18 cellular contexts compared by ENCODE assay signal in the genomic region with DNA sequence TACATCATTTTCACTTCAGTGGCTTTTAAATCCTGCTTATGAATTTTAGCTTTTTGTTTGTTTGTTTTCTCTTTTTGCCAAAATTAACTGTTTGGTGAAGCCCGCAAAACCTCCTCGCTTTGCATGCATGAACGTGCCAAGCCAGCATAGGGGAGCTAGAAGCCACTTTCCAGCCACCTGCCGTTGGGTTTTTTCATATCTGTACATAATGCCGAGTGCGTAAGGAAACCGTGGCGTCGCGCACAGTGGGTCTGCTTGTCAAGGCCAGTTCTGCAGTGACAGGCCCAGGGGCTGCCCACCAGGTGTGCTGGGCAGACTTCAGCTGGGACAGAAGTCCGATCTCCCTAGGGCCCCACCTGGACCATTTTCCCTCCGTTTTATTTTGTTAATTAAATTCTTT. TPM values are rescaled to one million over a fixed set of nuclear protein-coding genes. Genes with fewer than 3 reads are reported as not detected.
DNase-seq lines count a peak whose midpoint lies in the region; ATAC-seq, FAIRE-seq and TF ChIP-seq lines count a peak whose summit lies in the region.
"Had no signal": no experiment of that assay in that cellular context is flagged by ENCODE, and none has a peak within 500 bp of the region (broad histone marks: within the 10 kb centered on the region; RNA-seq: fewer than 3 reads in every experiment).

No MANE protein-coding gene starts in this region.

- no peaks in the 10 kb centered on the region for H3K9me1 ChIP-seq in K562 (ENCODE audit: control insufficient read depth, insufficient read depth, low read length)

- TSS peak; percentile 62 for BruUV-seq in K562 (replicated peaks; lab: Mats Ljungman, UMichigan)

- H3K4me3 ChIP-seq in BLaER1 treated with 17β-estradiol and CSF1 and Interleukin-3, amounts not matched to agents 10 nM and 100 nM, result peak overlapping the region in 8 of 10 experiments; percentile 10 to 49 (median 41); a peak in 11 of 20 replicates
- H3K4me3 ChIP-seq in K562, result no peak overlapping the region
- H3K4me3 ChIP-seq in naive thymus-derived CD4-positive, alpha-beta T cell (ENCODE audit: low read length), result no peak overlapping the region
- H3K4me3 ChIP-seq in neural progenitor cell, result no peak overlapping the region
- H3K4me3 ChIP-seq: SK-N-MC, tibial artery had no signal

- in situ Hi-C loops in K562 (cut with MboI), result no loop called here

- peak overlapping the region in 8 of 9 donors; percentile 31 to 96 (median 84) for H3K27ac Mint-ChIP-seq in naive thymus-derived CD4-positive, alpha-beta T cell
- H3K27ac Mint-ChIP-seq in neural progenitor cell, result no peak overlapping the region

- H3K27ac ChIP-seq in BLaER1 treated with 17β-estradiol and CSF1 and Interleukin-3, amounts not matched to agents 10 nM and 100 nM, result peak overlapping the region; percentile 75 to 85 (median 80)
- H3K27ac ChIP-seq in K562 (ENCODE audit: extremely low read depth, low read depth, low read length) (no peak overlapping the region), neural progenitor cell (no peak overlapping the region)
- H3K27ac ChIP-seq in naive thymus-derived CD4-positive, alpha-beta T cell (ENCODE audit: low read depth, low read length), result peak overlapping the region; percentile 29
- H3K27ac ChIP-seq: SK-N-MC, tibial artery had no signal

- H2AFZ ChIP-seq in K562 (ENCODE audit: low read depth, low read length), result no peak overlapping the region
- no peak overlapping the region for H2AFZ ChIP-seq in neural progenitor cell (replicated peaks)

- H3K4me1 ChIP-seq in BLaER1 treated with 17β-estradiol and CSF1 and Interleukin-3, amounts not matched to agents 10 nM and 100 nM, result peaks cover 72 to 80% (median 77%) of the 10 kb centered on the region in 10 experiments
- H3K4me1 ChIP-seq in K562 (replicated peaks in 1 of 2; ENCODE audit: control insufficient read depth in 2 of 2, insufficient read depth in 2 of 2, low read length in 2 of 2) (peaks cover 0 to 3% of the 10 kb centered on the region in 2 experiments; a peak in 2 of 5 replicates), neural progenitor cell (peaks cover 8% of the 10 kb centered on the region)
- no peaks in the 10 kb centered on the region for H3K4me1 ChIP-seq in naive thymus-derived CD4-positive, alpha-beta T cell (ENCODE audit: control insufficient read depth in 2 of 2, insufficient read depth in 2 of 2, low read length in 2 of 2)
- H3K4me1 ChIP-seq: tibial artery had no signal

- no peak for TF ChIP-seq CTCF in K562 (IDR thresholded peaks at IDR 0.05 in 2 of 3, conservative IDR thresholded peaks at IDR 0.05 in 1 of 3; ENCODE audit: insufficient read depth in 2 of 3, low read depth in 1 of 3, low read length in 3 of 3)
- TF ChIP-seq CTCF in neural progenitor cell (IDR thresholded peaks at IDR 0.05), result no peak

- intact Hi-C loops in K562 (cut with micrococcal nuclease), result no loop called here
- intact Hi-C loops in naive thymus-derived CD4-positive, alpha-beta T cell (cut with micrococcal nuclease), result no loop called here

- WGBS in K562 (ENCODE audit: insufficient coverage, low coverage, missing lambda C conversion rate), result 91% methylated on average over 11 of the region's 12 CpGs

- H3K36me3 Mint-ChIP-seq in naive thymus-derived CD4-positive, alpha-beta T cell, result peaks cover 9 to 33% (median 15%) of the 10 kb centered on the region in 5 donors
- peaks cover 18% of the 10 kb centered on the region for H3K36me3 Mint-ChIP-seq in neural progenitor cell

- CTCF ChIA-PET in K562 (lab: Yijun Ruan, JAX; ENCODE audit: low intra/inter-chr PET ratio), result no interaction called here
- CTCF ChIA-PET in naive thymus-derived CD4-positive, alpha-beta T cell (lab: Charles Lee), result interaction anchor here (0.8 kb wide), 1 partner anchor 9 kb away, joined by 3 read pairs; no protein-coding TSS in a partner anchor

- peak overlapping the region; percentile 89 to 97 (median 94) for H3K4me2 ChIP-seq in BLaER1 treated with 17β-estradiol and CSF1 and Interleukin-3, amounts not matched to agents 10 nM and 100 nM
- H3K4me2 ChIP-seq in K562 (ENCODE audit: insufficient read depth, low read length) (no peak overlapping the region), neural progenitor cell (no peak overlapping the region)

- H4K20me1 ChIP-seq in BLaER1 treated with 17β-estradiol and CSF1 and Interleukin-3, amounts not matched to agents 10 nM and 100 nM, result peaks cover 27 to 72% (median 56%) of the 10 kb centered on the region in 11 experiments; a peak in 21 of 22 replicates
- H4K20me1 ChIP-seq in K562 (replicated peaks; ENCODE audit: control insufficient read depth, insufficient read depth, low read length) (no peaks in the 10 kb centered on the region), neural progenitor cell (ENCODE audit: low read depth) (peaks cover 11% of the 10 kb centered on the region)

- TF ChIP-seq POLR2A in K562 (conservative IDR thresholded peaks at IDR 0.05), result no peak

- no peaks in the 10 kb centered on the region for H3K9me3 ChIP-seq in BLaER1 treated with 17β-estradiol and CSF1 and Interleukin-3, amounts not matched to agents 10 nM and 100 nM (replicated peaks in 1 of 11)
- no peaks in the 10 kb centered on the region for H3K9me3 ChIP-seq in K562 (replicated peaks; ENCODE audit: control insufficient read depth, insufficient read depth, low read depth, low read length)
- H3K9me3 ChIP-seq in naive thymus-derived CD4-positive, alpha-beta T cell (ENCODE audit: control insufficient read depth in 2 of 3, low read length in 3 of 3), result no peaks in the 10 kb centered on the region
- no peaks in the 10 kb centered on the region for H3K9me3 ChIP-seq in neural progenitor cell (ENCODE audit: low read depth)
- H3K9me3 ChIP-seq: neutrophil, tibial artery had no signal

- ATAC-seq in GM21723 (IDR thresholded peaks at IDR 0.05; ENCODE audit: unreplicated experiment) (peak; percentile 27), K562 (no peak), HG03045 (IDR thresholded peaks at IDR 0.05; ENCODE audit: unreplicated experiment) (no peak)
- ATAC-seq in naive thymus-derived CD4-positive, alpha-beta T cell, result no peak
- ATAC-seq: left colon had no signal

- peaks cover 37 to 62% (median 51%) of the 10 kb centered on the region in 11 experiments for H3K36me3 ChIP-seq in BLaER1 treated with 17β-estradiol and CSF1 and Interleukin-3, amounts not matched to agents 10 nM and 100 nM
- peaks cover 46% of the 10 kb centered on the region; the same call in 2 of the 3 replicates for H3K36me3 ChIP-seq in K562 (ENCODE audit: control insufficient read depth, insufficient read depth, low read length)
- H3K36me3 ChIP-seq in naive thymus-derived CD4-positive, alpha-beta T cell (ENCODE audit: control insufficient read depth in 2 of 3, insufficient read depth in 3 of 3, low read length in 3 of 3), result peaks cover 11 to 58% (median 14%) of the 10 kb centered on the region in 3 experiments
- no peaks in the 10 kb centered on the region for H3K36me3 ChIP-seq in neural progenitor cell

- DNase-seq in K562 (ENCODE audit: extremely low read depth in 1 of 4, low spot score in 3 of 4) (no peak), neural progenitor cell (ENCODE audit: low spot score) (no peak)
- DNase-seq in naive thymus-derived CD4-positive, alpha-beta T cell, result no peak
- DNase-seq in stimulated activated CD4-positive, alpha-beta T cell treated with anti-CD3 and anti-CD28 coated beads, Interleukin-12 subunit alpha, Interleukin-12 subunit beta, amount 100 ng/mL, for 4 hours, result no peak
- DNase-seq in stimulated activated CD4-positive, alpha-beta T cell treated with anti-CD3 and anti-CD28 coated beads, Interleukin-2, amount 100 ng/mL, for 48 hours, result no peak
- DNase-seq: activated naive CD4-positive, alpha-beta T cell treated with anti-CD3 and anti-CD28 coated beads, Interleukin-2, amount 50 U/mL, for 16 hours; cerebellar nuclear complex; DND-41; NCI-H2081 treated with DMSO at 0.1 percent for 48 hours; NCI-H82; tibial artery had no signal

- H3F3A ChIP-seq in neural progenitor cell (ENCODE audit: low read depth), result peaks cover 12% of the 10 kb centered on the region

- H3K79me2 ChIP-seq in K562 (ENCODE audit: control insufficient read depth, insufficient read depth, low read length) (no peaks in the 10 kb centered on the region), neural progenitor cell (ENCODE audit: low read depth) (no peaks in the 10 kb centered on the region)

- H3K9me3 Mint-ChIP-seq in naive thymus-derived CD4-positive, alpha-beta T cell, result no peaks in the 10 kb centered on the region
- H3K9me3 Mint-ChIP-seq in neural progenitor cell, result no peaks in the 10 kb centered on the region

- no peaks in the 10 kb centered on the region for H3K27me3 Mint-ChIP-seq in naive thymus-derived CD4-positive, alpha-beta T cell
- no peaks in the 10 kb centered on the region for H3K27me3 Mint-ChIP-seq in neural progenitor cell (ENCODE audit: insufficient read depth, low read depth)

- H3K4me3 Mint-ChIP-seq in naive thymus-derived CD4-positive, alpha-beta T cell, result peak overlapping the region in 6 of 10 donors; percentile 58 to 79 (median 68)
- H3K4me3 Mint-ChIP-seq in neural progenitor cell, result no peak overlapping the region

- no peak for FAIRE-seq in K562 (lab: Jason Lieb, UNC)
- FAIRE-seq: H1 had no signal

- peaks cover 0 to 12% (median 0%) of the 10 kb centered on the region in 11 experiments; a peak in 3 of 22 replicates for H3K27me3 ChIP-seq in BLaER1 treated with 17β-estradiol and CSF1 and Interleukin-3, amounts not matched to agents 10 nM and 100 nM
- H3K27me3 ChIP-seq in K562 (ENCODE audit: control insufficient read depth in 2 of 2, insufficient read depth in 2 of 2, low read length in 2 of 2) (no peaks in the 10 kb centered on the region), neural progenitor cell (no peaks in the 10 kb centered on the region)
- H3K27me3 ChIP-seq in naive thymus-derived CD4-positive, alpha-beta T cell (ENCODE audit: control insufficient read depth in 2 of 2, insufficient read depth in 2 of 2, low read length in 2 of 2), result no peaks in the 10 kb centered on the region
- H3K27me3 ChIP-seq: tibial artery had no signal

- POLR2A ChIA-PET in K562 (lab: Yijun Ruan, JAX), result interaction anchor here (0.7 to 1.3 kb wide), 2 partner anchors 9 kb away, joined by 3 to 4 read pairs; no protein-coding TSS in a partner anchor
- POLR2A ChIA-PET in naive thymus-derived CD4-positive, alpha-beta T cell (lab: Charles Lee), result interaction anchor here (0.6 kb wide), 1 partner anchor 175 kb away, joined by 3 read pairs; no protein-coding TSS in a partner anchor

- TF ChIP-seq EP300 in K562 (IDR thresholded peaks at IDR 0.05; ENCODE audit: low read length), result no peak

- H3K4me1 Mint-ChIP-seq in naive thymus-derived CD4-positive, alpha-beta T cell, result peaks cover 12 to 44% (median 37%) of the 10 kb centered on the region in 7 donors
- H3K4me1 Mint-ChIP-seq in neural progenitor cell, result peaks cover 13% of the 10 kb centered on the region

- TF ChIP-seq RAD21 in K562 (CRISPR knock-in tag; conservative IDR thresholded peaks at IDR 0.05 in 1 of 2, IDR thresholded peaks at IDR 0.05 in 1 of 2), result no peak

- peak overlapping the region; percentile 59 to 73 (median 67) for H3K9ac ChIP-seq in BLaER1 treated with 17β-estradiol and CSF1 and Interleukin-3, amounts not matched to agents 10 nM and 100 nM
- H3K9ac ChIP-seq in K562 (ENCODE audit: insufficient read depth in 1 of 2, low read depth in 2 of 2, low read length in 2 of 2) (no peak overlapping the region), neural progenitor cell (no peak overlapping the region)

RNA-seq across cellular contexts. Expression of a gene that starts 41.1 kb away (rescaled TPM):
- total RNA-seq in K562 (2011; cell fraction: chromatin; rRNA removed; ENCODE audit: low replicate concordance), result 86.3 and 128 TPM in 2 replicates
- 52.8 and 55.0 TPM in 2 replicates for total RNA-seq in K562 (2011; cell fraction: nucleolus; rRNA removed)
- total RNA-seq in K562 (2011; cell fraction: nucleoplasm; rRNA removed), result 72.4 and 86.7 TPM in 2 replicates
- total RNA-seq in K562 (2014; rRNA removed) (40.0 and 41.1 TPM in 2 replicates), K562 (2014; rRNA removed; fragmentation: Illumina TruSeq; extraction: Trizol) (33.9 and 39.1 TPM in 2 replicates), K562 (2015; rRNA removed; fragmentation: Illumina TruSeq; extraction: Trizol) (31.7 and 35.1 TPM in 2 replicates), K562 (2021) (55.0 and 59.4 TPM in 2 replicates), neural progenitor cell (ENCODE audit: low replicate concordance) (64.9 and 74.8 TPM in 2 replicates)
- polyA plus RNA-seq in K562 (2011; rRNA removed) (91.6 and 92.9 TPM in 2 replicates), K562 (2014; fragmentation: Illumina TruSeq; extraction: Trizol) (53.2 and 54.7 TPM in 2 replicates), K562 (2014; fragmentation: Nextera tagmentation; extraction: Ambion mirVana) (1 to 10 TPM; 7.9 to 8.0 TPM), K562 (2014; rRNA removed) (56.2 and 60.8 TPM in 2 replicates)
- polyA plus RNA-seq in K562 (2011; cell fraction: cytosol; rRNA removed), result 66.6 and 81.7 TPM in 2 replicates
- 67.1 and 70.4 TPM in 2 replicates for polyA plus RNA-seq in K562 (2011; cell fraction: nucleus; rRNA removed)
- polyA plus RNA-seq in K562 (2012), result 39.4 and 51.1 TPM in 2 replicates
- 69.6 and 84.3 TPM in 2 replicates for polyA minus RNA-seq in K562 (2011; rRNA and poly(A)+ RNA removed)
- polyA minus RNA-seq in K562 (2011; cell fraction: cytosol; rRNA and poly(A)+ RNA removed), result 45.9 and 52.1 TPM in 2 replicates
- polyA minus RNA-seq in K562 (2011; cell fraction: nucleus; rRNA and poly(A)+ RNA removed), result 21.1 and 32.7 TPM in 2 replicates
- total RNA-seq in naive thymus-derived CD4-positive, alpha-beta T cell, result 100 to 1,000 TPM in 2 of 5 experiments, 10 to 100 TPM in 3; 57.3 to 120 (median 87.1) TPM
- 100 to 1,000 TPM in 1 of 2 donors, 10 to 100 TPM in 1; 83.4 to 118 TPM for polyA plus RNA-seq in naive thymus-derived CD4-positive, alpha-beta T cell

RNA-seq across cellular contexts. Expression of a gene that starts 51.6 kb away (rescaled TPM):
- 2.7 and 9.3 TPM in 2 replicates for total RNA-seq in K562 (2011; cell fraction: chromatin; rRNA removed; ENCODE audit: low replicate concordance)
- total RNA-seq in K562 (2011; cell fraction: nucleolus; rRNA removed), result 2.4 and 3.3 TPM in 2 replicates
- total RNA-seq in K562 (2011; cell fraction: nucleoplasm; rRNA removed), result 3.4 and 3.6 TPM in 2 replicates
- 0.77 and 2.3 TPM in 2 replicates for total RNA-seq in K562 (2014; rRNA removed)
- 0.03 and 0.29 TPM in 2 replicates for total RNA-seq in K562 (2014; rRNA removed; fragmentation: Illumina TruSeq; extraction: Trizol)
- 0.14 and 0.19 TPM in 2 replicates for total RNA-seq in K562 (2015; rRNA removed; fragmentation: Illumina TruSeq; extraction: Trizol)
- total RNA-seq in K562 (2021), result 1.2 and 1.4 TPM in 2 replicates
- polyA plus RNA-seq in K562 (2011; rRNA removed), result 1.1 and 1.2 TPM in 2 replicates
- 0.80 and 4.7 TPM in 2 replicates for polyA plus RNA-seq in K562 (2011; cell fraction: cytosol; rRNA removed)
- polyA plus RNA-seq in K562 (2011; cell fraction: nucleus; rRNA removed), result 1.7 and 4.8 TPM in 2 replicates
- 0.60 and 0.78 TPM in 2 replicates for polyA plus RNA-seq in K562 (2012)
- polyA plus RNA-seq in K562 (2014; fragmentation: Illumina TruSeq; extraction: Trizol), result 0.37 and 1.1 TPM in 2 replicates
- polyA plus RNA-seq in K562 (2014; fragmentation: Nextera tagmentation; extraction: Ambion mirVana), result under 1 TPM; 0.01 to 0.03 TPM
- 0.82 and 1.2 TPM in 2 replicates for polyA plus RNA-seq in K562 (2014; rRNA removed)
- 0.36 and 2.3 TPM in 2 replicates for polyA minus RNA-seq in K562 (2011; rRNA and poly(A)+ RNA removed)
- 0.86 and 4.1 TPM in 2 replicates for polyA minus RNA-seq in K562 (2011; cell fraction: cytosol; rRNA and poly(A)+ RNA removed)
- polyA minus RNA-seq in K562 (2011; cell fraction: nucleus; rRNA and poly(A)+ RNA removed), result 0.44 and 0.54 TPM in 2 replicates
- total RNA-seq in naive thymus-derived CD4-positive, alpha-beta T cell, result 1 to 10 TPM in 1 of 5 experiments, under 1 TPM in 4; 0.11 to 1.3 (median 0.32) TPM
- under 1 TPM in 1 of 2 donors, not detected in 1; 0.38 TPM for polyA plus RNA-seq in naive thymus-derived CD4-positive, alpha-beta T cell
- total RNA-seq in neural progenitor cell (ENCODE audit: low replicate concordance), result 7.3 and 20.8 TPM in 2 replicates

Comparison
In these comparisons a context has a peak if more than half of its experiments do, and no peak if none do; other contexts are left out.
1. H3K27ac ChIP-seq: peak in BLaER1 treated with 17β-estradiol and CSF1 and Interleukin-3, amounts not matched to agents 10 nM and 100 nM (11 of 11) and naive thymus-derived CD4-positive, alpha-beta T cell (single experiment); none in K562 (single experiment) and neural progenitor cell (single experiment).
2. H3K4me2 ChIP-seq: peak in BLaER1 treated with 17β-estradiol and CSF1 and Interleukin-3, amounts not matched to agents 10 nM and 100 nM (11 of 11); none in K562 (single experiment) and neural progenitor cell (single experiment).
3. H3K4me3 ChIP-seq: peak in BLaER1 treated with 17β-estradiol and CSF1 and Interleukin-3, amounts not matched to agents 10 nM and 100 nM (8 of 10); none in K562 (single experiment), naive thymus-derived CD4-positive, alpha-beta T cell (single experiment) and neural progenitor cell (single experiment).
4. H3K9ac ChIP-seq: peak in BLaER1 treated with 17β-estradiol and CSF1 and Interleukin-3, amounts not matched to agents 10 nM and 100 nM (11 of 11); none in K562 (0 of 2) and neural progenitor cell (single experiment).